ENCODE assay signal across 1 cellular context in genomic region chr5:103464801-103465484, GRCh38.
TF ChIP-seq lines count a peak whose summit lies in the region.

No MANE protein-coding gene starts in this region.

TF ChIP-seq in A549, 52 proteins besides CTCF, POLR2A, EP300 and RAD21 (continued from another document):
- TF ChIP-seq, protein P1, sequence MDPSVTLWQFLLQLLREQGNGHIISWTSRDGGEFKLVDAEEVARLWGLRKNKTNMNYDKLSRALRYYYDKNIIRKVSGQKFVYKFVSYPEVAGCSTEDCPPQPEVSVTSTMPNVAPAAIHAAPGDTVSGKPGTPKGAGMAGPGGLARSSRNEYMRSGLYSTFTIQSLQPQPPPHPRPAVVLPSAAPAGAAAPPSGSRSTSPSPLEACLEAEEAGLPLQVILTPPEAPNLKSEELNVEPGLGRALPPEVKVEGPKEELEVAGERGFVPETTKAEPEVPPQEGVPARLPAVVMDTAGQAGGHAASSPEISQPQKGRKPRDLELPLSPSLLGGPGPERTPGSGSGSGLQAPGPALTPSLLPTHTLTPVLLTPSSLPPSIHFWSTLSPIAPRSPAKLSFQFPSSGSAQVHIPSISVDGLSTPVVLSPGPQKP (IDR thresholded peaks at IDR 0.05; ENCODE audit: low read depth, low read length), result no peak
- TF ChIP-seq TFCP2L1 (CRISPR knock-in tag; IDR thresholded peaks at IDR 0.05) (no peak), PHF8 (IDR thresholded peaks at IDR 0.05; ENCODE audit: borderline replicate concordance, low read depth) (no peak), FOSL2 (IDR thresholded peaks at IDR 0.05) (no peak), FOSL2 (CRISPR knock-in tag; IDR thresholded peaks at IDR 0.05) (no peak)
TF ChIP-seq in A549: peak in this region for 0.
